8 cellular contexts compared by ENCODE assay signal in the genomic region with DNA sequence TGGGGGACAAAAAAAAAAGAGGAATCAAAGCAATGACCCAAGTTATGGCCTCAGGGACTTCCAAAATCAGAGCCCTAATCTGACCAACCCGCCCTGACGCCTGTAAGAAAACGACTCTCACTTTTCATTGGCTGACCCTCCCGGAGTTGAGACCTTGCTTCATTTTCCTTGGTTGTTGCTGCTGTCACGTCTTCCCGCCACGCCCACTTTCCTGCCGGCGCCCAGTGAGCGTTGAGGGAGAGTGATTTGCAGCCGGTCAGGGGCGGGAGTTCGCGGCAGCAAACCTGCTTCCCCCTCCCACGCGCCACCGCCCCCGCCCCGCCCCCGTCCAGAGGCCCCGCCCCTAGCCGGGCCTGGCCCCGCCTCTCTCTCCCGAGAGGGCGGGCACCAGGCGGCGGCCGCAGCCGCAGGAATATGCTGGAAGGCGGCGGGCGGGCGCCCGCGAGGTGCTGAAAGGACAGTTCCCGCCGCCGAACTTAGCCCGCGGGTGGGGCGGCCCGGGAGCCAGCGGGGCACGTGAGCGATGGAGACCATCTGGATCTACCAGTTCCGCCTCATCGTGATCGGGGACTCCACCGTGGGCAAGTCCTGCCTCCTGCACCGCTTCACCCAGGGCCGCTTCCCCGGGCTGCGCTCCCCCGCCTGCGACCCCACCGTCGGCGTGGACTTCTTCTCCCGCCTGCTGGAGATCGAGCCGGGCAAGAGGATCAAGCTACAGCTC. TPM values are rescaled to one million over a fixed set of nuclear protein-coding genes. Genes with fewer than 3 reads are reported as not detected.
DNase-seq lines count a peak whose midpoint lies in the region; ATAC-seq and TF ChIP-seq lines count a peak whose summit lies in the region.

A gene with protein sequence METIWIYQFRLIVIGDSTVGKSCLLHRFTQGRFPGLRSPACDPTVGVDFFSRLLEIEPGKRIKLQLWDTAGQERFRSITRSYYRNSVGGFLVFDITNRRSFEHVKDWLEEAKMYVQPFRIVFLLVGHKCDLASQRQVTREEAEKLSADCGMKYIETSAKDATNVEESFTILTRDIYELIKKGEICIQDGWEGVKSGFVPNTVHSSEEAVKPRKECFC (plus strand): TSS at position 403 of the 721 bp plus-strand sequence. CDS start 121 bp downstream, at position 524.

- TF ChIP-seq CTCF in chondrocyte (IDR thresholded peaks at IDR 0.05), result no peak

- in situ Hi-C loops in ACHN (cut with HindIII; ENCODE audit: low pct_ligation_motif_present, low pct_unique_long_range_greater_than_20kb, low sequenced_read_pairs), result no loop called here
- in situ Hi-C loops in GM18951 (cut with MboI; ENCODE audit: low sequenced_read_pairs, unreplicated experiment), result no loop called here

- DNase-seq in ACHN (peak; percentile 94), NCI-H345 (lab: John Stamatoyannopoulos, UW) (peak; percentile 98), chondrocyte (ENCODE audit: low spot score) (no peak), kidney glomerular epithelial cell (lab: John Stamatoyannopoulos, UW) (peak; percentile 85)
- peak; percentile 70 for DNase-seq in activated CD4-positive, CD25-positive, alpha-beta regulatory T cell treated with anti-CD3 and anti-CD28 coated beads, Interleukin-2, amount 50 U/mL, for 72 hours
- peak; percentile 84 for DNase-seq in stimulated activated CD4-positive, alpha-beta T cell treated with anti-CD3 and anti-CD28 coated beads, Interleukin-15, amount 100 ng/mL, for 24 hours

- peaks cover 33% of the 10 kb centered on the region for H3K27me3 Mint-ChIP-seq in chondrocyte (ENCODE audit: low read depth)

- no peaks in the 10 kb centered on the region for H3K9me3 Mint-ChIP-seq in chondrocyte (ENCODE audit: low read depth)

- peak; percentile 51 for TF ChIP-seq POLR2A in GM18951 (IDR thresholded peaks at IDR 0.05; ENCODE audit: extremely low read depth, insufficient read depth, insufficient read length)

- H3K4me1 Mint-ChIP-seq in chondrocyte (ENCODE audit: low read depth), result peaks cover 6% of the 10 kb centered on the region

- H3K27ac Mint-ChIP-seq in chondrocyte (ENCODE audit: unreplicated experiment), result no peak within 1 kb of the TSS

- ATAC-seq in HG03175 (IDR thresholded peaks at IDR 0.05; ENCODE audit: unreplicated experiment), result peak; percentile 95

- H3K4me3 Mint-ChIP-seq in chondrocyte (ENCODE audit: unreplicated experiment), result peak within 1 kb of the TSS; percentile 68

- peaks cover 2% of the 10 kb centered on the region for H3K36me3 Mint-ChIP-seq in chondrocyte (ENCODE audit: low read depth)

RNA-seq across cellular contexts. Expression of the gene that starts here (rescaled TPM):
- total RNA-seq in chondrocyte, result not detected in 3 replicates
